ENCODE assay signal across 9 cellular contexts in the genomic region with DNA sequence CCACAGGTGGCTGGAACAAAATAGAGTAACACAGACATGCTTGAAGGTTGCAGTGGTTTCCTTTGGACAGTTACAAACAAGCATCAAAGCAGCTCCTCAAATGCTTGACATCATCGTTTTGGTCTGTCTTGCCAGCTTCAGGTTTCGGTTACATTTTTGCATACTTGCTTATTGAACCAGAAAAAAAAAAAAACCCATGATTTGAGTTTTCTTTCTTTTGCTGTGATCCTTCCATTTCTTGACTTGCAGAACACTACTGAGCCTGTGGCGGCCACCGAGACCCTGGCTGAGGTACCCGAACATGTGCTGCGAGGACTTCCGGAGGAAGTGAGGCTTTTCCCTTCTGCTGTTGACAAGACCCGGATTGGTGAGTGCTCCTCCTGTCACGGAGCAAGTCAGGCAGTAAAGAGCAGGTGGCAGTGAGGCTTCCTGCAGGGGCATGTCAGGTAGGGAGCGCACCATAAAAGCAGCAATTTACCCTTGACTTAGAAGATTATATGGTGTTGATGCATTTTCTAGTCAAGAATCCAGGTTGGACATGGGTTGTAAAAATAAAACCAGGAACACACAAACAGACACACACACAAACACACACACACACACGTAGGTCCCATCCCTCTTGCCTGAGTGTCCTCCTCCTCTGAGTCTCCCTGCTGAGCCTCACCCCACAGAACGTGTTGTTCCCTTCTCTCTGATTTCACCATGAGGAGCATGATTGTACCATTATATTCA. TPM values are rescaled to one million over a fixed set of nuclear protein-coding genes. Genes with fewer than 3 reads are reported as not detected.
DNase-seq lines count a peak whose midpoint lies in the region; ATAC-seq and TF ChIP-seq lines count a peak whose summit lies in the region.
"Had no signal": no experiment of that assay in that cellular context is flagged by ENCODE, and none has a peak within 500 bp of the region (broad histone marks: within the 10 kb centered on the region; RNA-seq: fewer than 3 reads in every experiment).

No MANE protein-coding gene starts in this region.

- no peaks in the 10 kb centered on the region for H3K27me3 ChIP-seq in lower lobe of right lung (ENCODE audit: low read depth)
- H3K27me3 ChIP-seq: SJSA1 had no signal

- H3K4me1 ChIP-seq in lower lobe of right lung, result peaks cover 6% of the 10 kb centered on the region
- H3K4me1 ChIP-seq: SJSA1 had no signal

- ATAC-seq in GM18505 (IDR thresholded peaks at IDR 0.05; ENCODE audit: unreplicated experiment) (peak; percentile 79), HG02642 (IDR thresholded peaks at IDR 0.05; ENCODE audit: poor library complexity, unreplicated experiment) (peak; percentile 95), lower lobe of right lung (peak; percentile 69 to 85)

- intact Hi-C loops in lower lobe of right lung (cut with DNase I), result no loop called here

- H3K9me3 ChIP-seq in lower lobe of right lung, result no peaks in the 10 kb centered on the region
- H3K9me3 ChIP-seq: SJSA1 had no signal

- peak overlapping the region; percentile 54 for H3K27ac ChIP-seq in lower lobe of right lung
- H3K27ac ChIP-seq: SJSA1 had no signal

- DNase-seq in NCI-H526 treated with DMSO at 0.1 percent for 48 hours (lab: John Stamatoyannopoulos, UW), result peak; percentile 35
- peak; percentile 68 for DNase-seq in activated T-helper 9 cell treated with anti-CD3 and anti-CD28 coated beads, Interleukin-2, amount 50 U/mL, for 16 hours (ENCODE audit: low read depth)
- DNase-seq in lower lobe of right lung, result peak; percentile 63
- peak; percentile 64 to 69 for DNase-seq in stimulated activated CD8-positive, alpha-beta memory T cell treated with anti-CD3 and anti-CD28 coated beads, Interleukin-7, amount 100 ng/mL, for 4 hours (ENCODE audit: low read depth in 2 of 2)
- DNase-seq in RKO (ENCODE audit: low spot score), result no peak
- no peak for DNase-seq in GOT3 (lab: John Stamatoyannopoulos, UW)

- peak; percentile 82 for TF ChIP-seq POLR2A in GM18505 (IDR thresholded peaks at IDR 0.05; ENCODE audit: borderline replicate concordance, extremely low read depth, insufficient read depth, insufficient read length)

- H3K4me3 ChIP-seq in lower lobe of right lung, result peak overlapping the region; percentile 33
- H3K4me3 ChIP-seq: SJSA1 had no signal

- TF ChIP-seq CTCF in lower lobe of right lung (IDR thresholded peaks at IDR 0.05), result no peak

- no peaks in the 10 kb centered on the region for H3K36me3 ChIP-seq in lower lobe of right lung
- H3K36me3 ChIP-seq: SJSA1 had no signal

RNA-seq across cellular contexts. Expression of a gene that starts 30.9 kb away (rescaled TPM):
- total RNA-seq in lower lobe of right lung, result 50.6 TPM

Comparison
In these comparisons a context has a peak if more than half of its experiments do, and no peak if none do; other contexts are left out.
1. DNase-seq: peak in NCI-H526 treated with DMSO at 0.1 percent for 48 hours (single experiment), activated T-helper 9 cell treated with anti-CD3 and anti-CD28 coated beads, Interleukin-2, amount 50 U/mL, for 16 hours (single experiment), lower lobe of right lung (single experiment) and stimulated activated CD8-positive, alpha-beta memory T cell treated with anti-CD3 and anti-CD28 coated beads, Interleukin-7, amount 100 ng/mL, for 4 hours (2 of 2); none in RKO (single experiment) and GOT3 (single experiment).
2. Peak in every context shown above with its lines, with median percentiles within 50 percentile points of each other: ATAC-seq.